Comparison of ENCODE assay signal across 14 cellular contexts in the genomic region with DNA sequence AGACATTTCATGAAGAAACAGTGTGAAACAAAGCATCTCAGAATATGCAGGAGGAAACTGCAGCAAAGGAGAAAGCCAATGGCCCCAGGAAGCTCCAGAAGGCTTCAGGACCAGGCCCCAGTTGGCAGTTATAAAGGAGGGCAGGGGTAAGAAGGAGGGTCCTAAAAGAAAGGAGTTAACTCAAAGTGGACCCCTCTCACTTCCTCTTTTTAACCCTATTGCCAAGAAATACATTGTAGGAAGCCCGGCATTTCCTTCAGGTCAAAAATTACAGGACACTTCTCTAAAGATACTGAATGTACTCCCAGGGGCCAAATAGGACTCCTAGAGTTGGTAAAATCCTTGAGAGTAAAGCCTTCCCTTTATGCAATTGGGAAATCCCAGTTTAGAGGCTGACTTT.
DNase-seq lines count a peak whose midpoint lies in the region; ATAC-seq, FAIRE-seq and TF ChIP-seq lines count a peak whose summit lies in the region.
"Had no signal": no experiment of that assay in that cellular context is flagged by ENCODE, and none has a peak within 500 bp of the region (broad histone marks: within the 10 kb centered on the region; RNA-seq: fewer than 3 reads in every experiment).

No MANE protein-coding gene starts in this region.

- no peak overlapping the region for H3K27ac ChIP-seq in H1 (ENCODE audit: low read depth, low read length)
- H3K27ac ChIP-seq: KMS-11 had no signal

- H3K79me1 ChIP-seq in H1 (ENCODE audit: low read depth, low read length): no peaks in the 10 kb centered on the region

- peaks cover 4 to 11% (median 5%) of the 10 kb centered on the region in 4 experiments for H3K4me1 ChIP-seq in H1 (replicated peaks in 1 of 4; ENCODE audit: control insufficient read depth in 3 of 4, insufficient read depth in 4 of 4, low read length in 3 of 4)

- no peak overlapping the region for H3K14ac ChIP-seq in H1 (ENCODE audit: insufficient read length)

- peak overlapping the region; percentile 81; the same call in 1 of the 2 replicates for H2AFZ ChIP-seq in H1 (ENCODE audit: low read length)

- DNase-seq in SKM-1 treated with dmso at 0.1 percent for 144 hours (lab: John Stamatoyannopoulos, UW; ENCODE audit: unreplicated experiment) (peak; percentile 35), SKM-1 (lab: John Stamatoyannopoulos, UW; ENCODE audit: unreplicated experiment) (no peak), NB4 (ENCODE audit: low read depth) (peak; percentile 48), H1 (ENCODE audit: low read depth in 1 of 2, low spot score in 2 of 2) (no peak), RKO (ENCODE audit: low spot score) (no peak)
- no peak for DNase-seq in activated naive CD4-positive, alpha-beta T cell treated with Interleukin-2 at 50 U/mL for 16 hours
- DNase-seq: ACHN; C1 segment of cervical spinal cord; CD4-positive, alpha-beta T cell; DMS79; H7 had no signal

- no peak overlapping the region for H2BK15ac ChIP-seq in H1 (ENCODE audit: low read length)

- peaks cover 0 to 1% (median 0%) of the 10 kb centered on the region in 4 experiments; a peak in 1 of 7 replicates for H3K27me3 ChIP-seq in H1 (replicated peaks in 1 of 4; ENCODE audit: control insufficient read depth in 3 of 4, extremely low read depth in 1 of 4, insufficient read depth in 3 of 4, low read length in 3 of 4)

- no peak for TF ChIP-seq EP300 in H1 (IDR thresholded peaks at IDR 0.05; ENCODE audit: borderline replicate concordance in 1 of 2, low read depth in 2 of 2, low read length in 2 of 2)

- CTCF ChIA-PET in H1 (lab: Charles Lee; ENCODE audit: partially characterized antibody): interaction anchor here (1.2 to 5.5 kb wide), 4 partner anchors 9 to 329 kb away, joined by 3 to 35 read pairs (median 16); partner anchors contain the start of gene FAM136A

- H3K9ac ChIP-seq in H1 (replicated peaks in 1 of 4; ENCODE audit: extremely low read depth in 1 of 4, low read depth in 3 of 4, low read length in 3 of 4): no peak overlapping the region
- H3K9ac ChIP-seq: KMS-11 had no signal

- H4K8ac ChIP-seq in H1 (ENCODE audit: extremely low read depth, insufficient read depth, low read length): no peak overlapping the region

- H2BK5ac ChIP-seq in H1 (ENCODE audit: low read depth, low read length): no peak overlapping the region

- H3K4me2 ChIP-seq in H1 (ENCODE audit: insufficient read depth in 1 of 2, low read depth in 2 of 2, low read length in 2 of 2): no peak overlapping the region
- H3K4me2 ChIP-seq: KMS-11 had no signal

- no peak overlapping the region for H2AK5ac ChIP-seq in H1 (ENCODE audit: low read depth, low read length)

- H3K23me2 ChIP-seq in H1 (ENCODE audit: low read depth, low read length): no peaks in the 10 kb centered on the region; the same call in 1 of the 2 replicates

- WGBS in H1 (ENCODE audit: extremely low coverage in 1 of 2, insufficient coverage in 1 of 2, insufficient read length in 1 of 2, insufficient replicate concordance in 2 of 2, low coverage in 1 of 2, low lambda C conversion rate in 2 of 2, missing lambda C conversion rate in 1 of 2), 2 experiments: 87% methylated on average over 1 of the region's 1 CpG; no CpG with 5 or more reads in 1 of the 2 experiments

- no peak overlapping the region for H4K5ac ChIP-seq in H1 (ENCODE audit: insufficient read length, low read depth, low read length)

- no peak overlapping the region for H3K4ac ChIP-seq in H1 (replicated peaks; ENCODE audit: insufficient read length, low read depth, low read length)

- H4K91ac ChIP-seq in H1 (replicated peaks; ENCODE audit: insufficient read length, low read length): no peak overlapping the region

- TF ChIP-seq CTCF in NB4 (IDR thresholded peaks at IDR 0.05; ENCODE audit: low read depth, low read length) (no peak), H1 (IDR thresholded peaks at IDR 0.05; ENCODE audit: control extremely low read depth in 1 of 3, insufficient read depth in 1 of 3, low read depth in 1 of 3, low read length in 3 of 3) (no peak)

- H2BK12ac ChIP-seq in H1 (ENCODE audit: low read depth, low read length): no peak overlapping the region

- POLR2A ChIA-PET in H1 (lab: Charles Lee; ENCODE audit: partially characterized antibody): no interaction called here

- no peak for ATAC-seq in GM21529 (IDR thresholded peaks at IDR 0.05; ENCODE audit: unreplicated experiment)

- H3K18ac ChIP-seq in H1 (ENCODE audit: extremely low read depth, low read length): no peak overlapping the region

- H2BK120ac ChIP-seq in H1 (replicated peaks; ENCODE audit: low read depth, low read length): no peak overlapping the region

- H3K56ac ChIP-seq in H1 (replicated peaks; ENCODE audit: insufficient read length, low read depth, low read length): no peak overlapping the region

- peaks cover 0 to 4% of the 10 kb centered on the region in 2 experiments; a peak in 1 of 4 replicates for H3K9me3 ChIP-seq in H1 (ENCODE audit: insufficient read depth in 2 of 2, low read depth in 1 of 2, low read length in 1 of 2)

- H3K4me3 ChIP-seq in NB4 (ENCODE audit: low read depth, low read length) (no peak overlapping the region), H1 (ENCODE audit: extremely low read depth in 1 of 4, insufficient read depth in 2 of 4, low read depth in 3 of 4, low read length in 4 of 4) (no peak overlapping the region)

- H2BK20ac ChIP-seq in H1 (ENCODE audit: low read length): no peak overlapping the region

- no peak for FAIRE-seq in H1 (lab: Jason Lieb, UNC)
- FAIRE-seq: GM12892 had no signal

- no peak for TF ChIP-seq POLR2A in NB4 (IDR thresholded peaks at IDR 0.05; ENCODE audit: extremely low read depth, insufficient read length)
- no peak for TF ChIP-seq POLR2A in H1 (IDR thresholded peaks at IDR 0.05; ENCODE audit: control extremely low read depth in 1 of 2, low read depth in 2 of 2, low read length in 2 of 2)

- H4K20me1 ChIP-seq in H1 (replicated peaks in 1 of 2; ENCODE audit: control insufficient read depth in 1 of 2, insufficient read depth in 2 of 2, low read length in 2 of 2): no peaks in the 10 kb centered on the region

- TF ChIP-seq RAD21 in H1 (IDR thresholded peaks at IDR 0.05 in 1 of 2, conservative IDR thresholded peaks at IDR 0.05 in 1 of 2; ENCODE audit: low read depth in 2 of 2, low read length in 2 of 2): no peak

- H3K79me2 ChIP-seq in H1 (ENCODE audit: control insufficient read depth in 1 of 2, insufficient read depth in 2 of 2, low read length in 2 of 2): no peaks in the 10 kb centered on the region

- H3K23ac ChIP-seq in H1 (ENCODE audit: insufficient read length): no peak overlapping the region

- H3K36me3 ChIP-seq in H1 (ENCODE audit: control insufficient read depth in 2 of 4, insufficient read depth in 4 of 4, low read length in 3 of 4): no peaks in the 10 kb centered on the region

TF ChIP-seq in H1, 55 proteins besides CTCF, POLR2A, EP300 and RAD21:
- TF ChIP-seq ATF3 (IDR thresholded peaks at IDR 0.05; ENCODE audit: insufficient read depth, low read depth, low read length): no peak
- no peak for TF ChIP-seq BACH1 (IDR thresholded peaks at IDR 0.05; ENCODE audit: low read length)
- TF ChIP-seq TBP (IDR thresholded peaks at IDR 0.05; ENCODE audit: low read depth, low read length): no peak
- TF ChIP-seq SAP30 (IDR thresholded peaks at IDR 0.05; ENCODE audit: insufficient read depth, insufficient replicate concordance, low read length): no peak
- TF ChIP-seq RBBP5 (IDR thresholded peaks at IDR 0.05; ENCODE audit: borderline replicate concordance, low read depth, low read length): no peak
- no peak for TF ChIP-seq TCF12 (IDR thresholded peaks at IDR 0.05; ENCODE audit: low read depth, low read length)
- TF ChIP-seq CREB1 (IDR thresholded peaks at IDR 0.05): no peak
- no peak for TF ChIP-seq CHD1 (IDR thresholded peaks at IDR 0.05; ENCODE audit: low read depth, low read length)
- TF ChIP-seq KDM1A (IDR thresholded peaks at IDR 0.05; ENCODE audit: borderline replicate concordance, low read length): no peak
- TF ChIP-seq NRF1 (IDR thresholded peaks at IDR 0.05; ENCODE audit: low read depth, low read length): no peak
- TF ChIP-seq RXRA (IDR thresholded peaks at IDR 0.05; ENCODE audit: insufficient read depth, low read depth, low read length): no peak
- TF ChIP-seq SP4 (IDR thresholded peaks at IDR 0.05; ENCODE audit: low read length): no peak
- TF ChIP-seq GABPA (IDR thresholded peaks at IDR 0.05; ENCODE audit: borderline replicate concordance, insufficient read depth, low read length): no peak
- TF ChIP-seq SP1 (IDR thresholded peaks at IDR 0.05; ENCODE audit: low read depth, low read length): no peak
- no peak for TF ChIP-seq CHD2 (IDR thresholded peaks at IDR 0.05; ENCODE audit: low read length)
- no peak for TF ChIP-seq SIRT6 (IDR thresholded peaks at IDR 0.05; ENCODE audit: low read length)
- no peak for TF ChIP-seq SRF (IDR thresholded peaks at IDR 0.05; ENCODE audit: low read depth, low read length)
- TF ChIP-seq RNF2 (IDR thresholded peaks at IDR 0.05; ENCODE audit: borderline replicate concordance, low read depth, low read length, missing control alignments, poor library complexity, severe bottlenecking): no peak
- no peak for TF ChIP-seq SP2 (IDR thresholded peaks at IDR 0.05; ENCODE audit: low read length)

Comparison
In these comparisons a context has a peak if more than half of its experiments do, and no peak if none do; other contexts are left out.
1. DNase-seq: peak in SKM-1 treated with dmso at 0.1 percent for 144 hours (single experiment) and NB4 (single experiment); none in SKM-1 (single experiment), H1 (0 of 2), RKO (single experiment) and activated naive CD4-positive, alpha-beta T cell treated with Interleukin-2 at 50 U/mL for 16 hours (single experiment).